Comparison of ENCODE assay signal across 34 cellular contexts in genomic region chr20:25142435-25142834, GRCh38.
"Had no signal": no experiment of that assay in that cellular context is flagged by ENCODE, and none has a peak within 500 bp of the region (broad histone marks: within the 10 kb centered on the region; RNA-seq: fewer than 3 reads in every experiment).

No MANE protein-coding gene starts in this region.

- H3K27ac ChIP-seq: KMS-11 had no signal

- H3K4me3 ChIP-seq: MG63 had no signal

- H3K9me3 ChIP-seq: MG63 had no signal

- H3K27me3 ChIP-seq: MG63 had no signal

- H3K9ac ChIP-seq: KMS-11 had no signal

- DNase-seq: Karpas-422, Kasumi-1, KG1, MG63, MM.1S, MV-4-11, NCI-H1048, NCI-H1092, NCI-H1105, NCI-H1105 treated with DMSO at 0.1 percent for 48 hours, NCI-H1417, NCI-H1417 treated with DMSO at 0.1 percent for 48 hours, NCI-H1436, NCI-H1436 treated with DMSO at 0.1 percent for 48 hours, NCI-H146, NCI-H1694, NCI-H1694 treated with DMSO at 0.1 percent for 48 hours, NCI-H187, NCI-H187 treated with DMSO at 0.1 percent for 48 hours, NCI-H1930, NCI-H2029, NCI-H2029 treated with DMSO at 0.1 percent for 48 hours, NCI-H2081, NCI-H2081 treated with DMSO at 0.1 percent for 48 hours, NCI-H2107, NCI-H2171, NCI-H2171 treated with DMSO at 0.1 percent for 48 hours, NCI-H2227 treated with DMSO at 0.1 percent for 48 hours, NCI-H226, NCI-H345, NCI-H446, NCI-H446 treated with DMSO at 0.1 percent for 48 hours, NCI-H510A had no signal

- H3K36me3 ChIP-seq: MG63 had no signal

- H3K4me2 ChIP-seq: KMS-11 had no signal
